8 cellular contexts compared by ENCODE assay signal in the genomic region with DNA sequence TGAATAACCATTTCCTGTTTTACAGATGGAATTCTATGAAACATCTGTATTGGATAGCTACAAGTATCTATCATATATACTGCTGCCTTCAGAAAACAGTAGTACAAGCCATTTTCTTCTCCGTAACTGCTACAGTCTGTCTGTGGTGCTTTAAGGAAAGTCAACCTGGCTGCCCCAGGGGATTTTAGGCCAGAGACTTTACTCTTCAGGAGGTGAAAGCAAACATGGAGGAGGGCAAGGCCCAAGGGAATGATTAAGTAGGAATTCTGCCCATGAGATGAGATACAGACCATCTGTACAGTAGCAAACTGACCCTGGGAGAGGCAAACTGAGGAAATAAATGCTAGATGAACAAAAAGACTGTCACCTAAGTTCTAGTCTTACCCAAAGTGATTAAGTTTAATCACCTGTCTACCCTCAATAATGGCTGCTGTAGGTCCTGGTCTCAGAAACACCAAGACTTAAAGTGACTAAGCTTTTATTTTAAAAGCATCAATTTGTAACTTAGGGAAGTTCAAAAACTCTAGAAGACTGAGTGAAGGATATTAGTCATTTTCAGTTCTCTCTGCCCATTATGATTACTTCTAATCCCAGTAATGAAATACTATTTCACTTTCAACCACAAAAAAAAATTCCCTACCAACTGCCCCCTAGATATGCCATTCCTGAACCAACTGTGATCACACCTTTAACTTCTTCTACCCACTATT. TPM values are rescaled to one million over a fixed set of nuclear protein-coding genes. Genes with fewer than 3 reads are reported as not detected.
DNase-seq lines count a peak whose midpoint lies in the region; ATAC-seq and TF ChIP-seq lines count a peak whose summit lies in the region.

No MANE protein-coding gene starts in this region.

- peak overlapping the region; percentile 70 for H3K27ac ChIP-seq in foreskin keratinocyte

- H3K4me3 ChIP-seq in GM12875 (ENCODE audit: low read depth, low read length), result peak overlapping the region; percentile 16

- peaks cover 30% of the 10 kb centered on the region for H3K4me1 ChIP-seq in foreskin keratinocyte

- no peak for DNase-seq in foreskin keratinocyte
- no peak for DNase-seq in NCI-H446 (lab: John Stamatoyannopoulos, UW)
- no peak for DNase-seq in stimulated activated CD4-positive, alpha-beta T cell treated with anti-CD3 and anti-CD28 coated beads, Interleukin-1b, Interleukin-23, amount 100 ng/mL, for 48 hours
- no peak for DNase-seq in activated CD4-positive, alpha-beta T cell treated with anti-CD3 and anti-CD28 coated beads, Interleukin-2, amount 50 U/mL, for 48 hours
- DNase-seq in activated CD4-positive, alpha-beta T cell treated with anti-CD3 and anti-CD28 coated beads, Interleukin-2, amount 50 U/mL, for 4 hours, result no peak

- no peaks in the 10 kb centered on the region for H3K27me3 ChIP-seq in foreskin keratinocyte

- peak; percentile 80 for ATAC-seq in GM21423 (IDR thresholded peaks at IDR 0.05; ENCODE audit: unreplicated experiment)
- ATAC-seq in HG03565 (IDR thresholded peaks at IDR 0.05; ENCODE audit: unreplicated experiment), result peak; percentile 87
- ATAC-seq in foreskin keratinocyte, result peak; percentile 83

- TF ChIP-seq CTCF in GM12875 (IDR thresholded peaks at IDR 0.05; ENCODE audit: borderline replicate concordance, insufficient read depth, low read depth, low read length) (no peak), foreskin keratinocyte (conservative IDR thresholded peaks at IDR 0.05) (no peak)

RNA-seq across cellular contexts. Expression of gene MBD2, which starts 14.8 kb away (rescaled TPM):
- total RNA-seq in foreskin keratinocyte, result 113 and 123 TPM in 2 replicates
- 119 and 163 TPM in 2 replicates for polyA plus RNA-seq in foreskin keratinocyte

RNA-seq across cellular contexts. Expression of gene POLI, which starts 59.7 kb away (rescaled TPM):
- 12.4 and 13.4 TPM in 2 replicates for total RNA-seq in foreskin keratinocyte
- polyA plus RNA-seq in foreskin keratinocyte, result 4.8 and 6.3 TPM in 2 replicates
